In genomic region chrX:104288269-104288668, GRCh38 we compare ENCODE assay signal across 26 cellular contexts. TPM values are rescaled to one million over a fixed set of nuclear protein-coding genes. Genes with fewer than 3 reads are reported as not detected.
"Had no signal": no experiment of that assay in that cellular context is flagged by ENCODE, and none has a peak within 500 bp of the region (broad histone marks: within the 10 kb centered on the region; RNA-seq: fewer than 3 reads in every experiment).

No MANE protein-coding gene starts in this region.

- H3K27ac ChIP-seq: adrenal gland, breast epithelium, SK-N-MC had no signal

- H3K4me1 ChIP-seq: adrenal gland, breast epithelium had no signal

- H3K36me3 ChIP-seq: adrenal gland, breast epithelium had no signal

- H3K9me3 ChIP-seq: adrenal gland, breast epithelium had no signal

- H3K4me3 ChIP-seq: adrenal gland, breast epithelium, SK-N-MC had no signal

- DNase-seq: activated CD4-positive, alpha-beta memory T cell treated with anti-CD3 and anti-CD28 coated beads, Interleukin-2, amount 10 ng/mL, durations not matched to agents 7 days and 5 days; activated CD4-positive, alpha-beta T cell treated with anti-CD3 and anti-CD28 coated beads for 36 hours; activated CD4-positive, alpha-beta T cell treated with anti-CD3 and anti-CD28 coated beads, Interleukin-2, amount 50 U/mL, for 1 hour; activated CD8-positive, alpha-beta memory T cell treated with anti-CD3 and anti-CD28 coated beads, Interleukin-2, amount 50 U/mL, for 4 hours; activated gamma-delta T cell treated with Interleukin-2 at 50 U/mL for 16 hours; activated naive CD4-positive, alpha-beta T cell treated with anti-CD3 and anti-CD28 coated beads, Interleukin-2, amount 50 U/mL, for 16 hours; activated naive CD8-positive, alpha-beta T cell treated with anti-CD3 and anti-CD28 coated beads, Interleukin-2, amount 10 ng/mL, durations not matched to agents 7 days and 5 days; activated T-cell treated with anti-CD3 and anti-CD28 coated beads, Interleukin-2, amount 50 U/mL, for 72 hours; adrenal gland; anterior cingulate cortex; caudate nucleus; Kasumi-1; NCI-H146; NCI-H1930; NCI-H345; NCI-H510A; NCI-H526 treated with DMSO at 0.1 percent for 48 hours; NCI-H82; OCI-M1; RPMI8226; T-cell; T-helper 2 cell; T1000 had no signal

RNA-seq across cellular contexts. Expression of gene ESX1, which starts 33.5 kb away (rescaled TPM):
- total RNA-seq: activated CD4-positive, alpha-beta memory T cell treated with anti-CD3 and anti-CD28 coated beads, Interleukin-2, amount 10 ng/mL, durations not matched to agents 7 days and 5 days; activated CD4-positive, alpha-beta T cell treated with anti-CD3 and anti-CD28 coated beads for 36 hours; activated naive CD8-positive, alpha-beta T cell treated with anti-CD3 and anti-CD28 coated beads, Interleukin-2, amount 10 ng/mL, durations not matched to agents 7 days and 5 days; activated T-cell treated with anti-CD3 and anti-CD28 coated beads, Interleukin-2, amount 50 U/mL, for 72 hours; adrenal gland; breast epithelium; Right ventricle myocardium inferior; T-cell had no signal
- polyA plus RNA-seq: adrenal gland had no signal
